ENCODE assay signal across 1 cellular context in genomic region chr1:205523891-205524793, GRCh38.
A peak's percentile ranks its signal among the peaks of the same experiment; 100 is the strongest.
TF ChIP-seq lines count a peak whose summit lies in the region.

No MANE protein-coding gene starts in this region.

TF ChIP-seq in HepG2, 621 proteins besides CTCF, POLR2A, EP300 and RAD21 (continued from another document and continues in another):
- TF ChIP-seq ZNF142 (CRISPR knock-in tag; IDR thresholded peaks at IDR 0.05) = no peak
- no peak for TF ChIP-seq ZNF691 (CRISPR knock-in tag; IDR thresholded peaks at IDR 0.05; ENCODE audit: borderline replicate concordance, low read depth)
- TF ChIP-seq SALL2 (CRISPR knock-in tag; IDR thresholded peaks at IDR 0.05) = 0 out of 2 replicates have a peak, but pooled peaks have one; percentile 24
- TF ChIP-seq SAP130 (CRISPR knock-in tag; IDR thresholded peaks at IDR 0.05; ENCODE audit: low read depth) = no peak
- no peak for TF ChIP-seq CERS6 (CRISPR knock-in tag; IDR thresholded peaks at IDR 0.05)
- no peak for TF ChIP-seq U2AF2 (IDR thresholded peaks at IDR 0.05; ENCODE audit: low read depth, low read length)
- TF ChIP-seq JARID2 (CRISPR knock-in tag; IDR thresholded peaks at IDR 0.05; ENCODE audit: insufficient replicate concordance) = peak; percentile 83
- peak; percentile 96 for TF ChIP-seq STAG1 (CRISPR knock-in tag; IDR thresholded peaks at IDR 0.05)
- peak; percentile 93 for TF ChIP-seq ZNF768 (CRISPR knock-in tag; IDR thresholded peaks at IDR 0.05)
- no peak for TF ChIP-seq THAP9 (CRISPR knock-in tag; IDR thresholded peaks at IDR 0.05; ENCODE audit: borderline replicate concordance)
- no peak for TF ChIP-seq YEATS4 (CRISPR knock-in tag; IDR thresholded peaks at IDR 0.05; ENCODE audit: borderline replicate concordance)
- TF ChIP-seq ZBTB46 (CRISPR knock-in tag; IDR thresholded peaks at IDR 0.05; ENCODE audit: borderline replicate concordance) = no peak
- TF ChIP-seq KAT8 (CRISPR knock-in tag; IDR thresholded peaks at IDR 0.05) = no peak
- peak; percentile 27; the same call in 1 of the 2 replicates for TF ChIP-seq ZNF580 (CRISPR knock-in tag; IDR thresholded peaks at IDR 0.05; ENCODE audit: borderline replicate concordance, low read depth)
- TF ChIP-seq KAT7 (CRISPR knock-in tag; IDR thresholded peaks at IDR 0.05; ENCODE audit: borderline replicate concordance) = no peak
- TF ChIP-seq ZFP41 (CRISPR knock-in tag; IDR thresholded peaks at IDR 0.05; ENCODE audit: borderline replicate concordance) = no peak
- TF ChIP-seq XRCC5 (optimal IDR thresholded peaks at IDR 0.05; ENCODE audit: low read length) = peak; percentile 30
- TF ChIP-seq RFXANK (CRISPR knock-in tag; IDR thresholded peaks at IDR 0.05) = no peak
- TF ChIP-seq ZNF280B (CRISPR knock-in tag; IDR thresholded peaks at IDR 0.05; ENCODE audit: borderline replicate concordance) = no peak
- TF ChIP-seq ZNF572 (CRISPR knock-in tag; IDR thresholded peaks at IDR 0.05) = no peak
- no peak for TF ChIP-seq MTERF4 (CRISPR knock-in tag; IDR thresholded peaks at IDR 0.05)
- TF ChIP-seq ZGPAT (CRISPR knock-in tag; IDR thresholded peaks at IDR 0.05) = 0 out of 2 replicates have a peak, but pooled peaks have one; percentile 13
- TF ChIP-seq AGO2 (optimal IDR thresholded peaks at IDR 0.05; ENCODE audit: low read depth, low read length) = no peak
- TF ChIP-seq ZNF430 (CRISPR knock-in tag; IDR thresholded peaks at IDR 0.05) = no peak
- no peak for TF ChIP-seq SNAPC5 (CRISPR knock-in tag; IDR thresholded peaks at IDR 0.05; ENCODE audit: borderline replicate concordance)
- TF ChIP-seq NFIC (IDR thresholded peaks at IDR 0.05; ENCODE audit: low read length) = no peak
- TF ChIP-seq ZNF234 (CRISPR knock-in tag; conservative IDR thresholded peaks at IDR 0.05) = no peak
- TF ChIP-seq ATF6 (CRISPR knock-in tag; conservative IDR thresholded peaks at IDR 0.05) = no peak
- TF ChIP-seq ZC3H13 (CRISPR knock-in tag; IDR thresholded peaks at IDR 0.05) = no peak
- TF ChIP-seq SMC3 (IDR thresholded peaks at IDR 0.05; ENCODE audit: low read length) = peak; percentile 87
- no peak for TF ChIP-seq ZFAT (CRISPR knock-in tag; conservative IDR thresholded peaks at IDR 0.05)
- TF ChIP-seq FOXA3 (CRISPR knock-in tag; IDR thresholded peaks at IDR 0.05) = no peak
- no peak for TF ChIP-seq ZFP36 (IDR thresholded peaks at IDR 0.05; ENCODE audit: borderline replicate concordance, low read depth, low read length, partially characterized antibody)
- TF ChIP-seq IKZF5 (CRISPR knock-in tag; IDR thresholded peaks at IDR 0.05) = 0 out of 2 replicates have a peak, but pooled peaks have one; percentile 25
- no peak for TF ChIP-seq DNMT3B (CRISPR knock-in tag; conservative IDR thresholded peaks at IDR 0.05)
- no peak for TF ChIP-seq ZBTB2 (CRISPR knock-in tag; IDR thresholded peaks at IDR 0.05; ENCODE audit: low read depth)
